Comparison of ENCODE assay signal across 18 cellular contexts in genomic region chr3:159867372-159867771, GRCh38. TPM values are rescaled to one million over a fixed set of nuclear protein-coding genes. Genes with fewer than 3 reads are reported as not detected.
A peak's percentile ranks its signal among the peaks of the same experiment; 100 is the strongest.
DNase-seq lines count a peak whose midpoint lies in the region; ATAC-seq and TF ChIP-seq lines count a peak whose summit lies in the region.
"Had no signal": no experiment of that assay in that cellular context is flagged by ENCODE, and none has a peak within 500 bp of the region (broad histone marks: within the 10 kb centered on the region; RNA-seq: fewer than 3 reads in every experiment).

No MANE protein-coding gene starts in this region.

- intact Hi-C loops in heart right ventricle (cut with DNase I): no loop called here
- intact Hi-C loops in cardiac septum (cut with DNase I): no loop called here

- no peak for TF ChIP-seq POLR2A in GM18505 (IDR thresholded peaks at IDR 0.05; ENCODE audit: borderline replicate concordance, extremely low read depth, insufficient read depth, insufficient read length)

- H3K36me3 Mint-ChIP-seq in chondrocyte (ENCODE audit: low read depth): peaks cover 6% of the 10 kb centered on the region
- no peaks in the 10 kb centered on the region for H3K36me3 Mint-ChIP-seq in osteocyte (ENCODE audit: unreplicated experiment)

- peaks cover 0 to 10% (median 0%) of the 10 kb centered on the region in 11 donors for H3K9me3 ChIP-seq in heart right ventricle
- H3K9me3 ChIP-seq: Peyer's patch had no signal

- TF ChIP-seq CTCF in heart right ventricle (IDR thresholded peaks at IDR 0.05) (no peak), chondrocyte (IDR thresholded peaks at IDR 0.05) (no peak), osteocyte (IDR thresholded peaks at IDR 0.05) (no peak)

- DNase-seq in heart right ventricle: no peak
- no peak for DNase-seq in cardiac septum (ENCODE audit: low spot score)
- no peak for DNase-seq in chondrocyte (ENCODE audit: low spot score)
- DNase-seq in osteocyte (ENCODE audit: extremely low spot score, unreplicated experiment): no peak
- DNase-seq in CD1c-positive myeloid dendritic cell (ENCODE audit: extremely low spot score): no peak
- DNase-seq: ACHN; Calu3; CD4-positive, alpha-beta T cell; DMS79; NCI-H1417 treated with DMSO at 0.1 percent for 48 hours; NCI-H2029; NCI-H2171 treated with DMSO at 0.1 percent for 48 hours; NCI-H82; Peyer's patch; SIG-M5 had no signal

- no peaks in the 10 kb centered on the region for H3K27me3 ChIP-seq in heart right ventricle
- H3K27me3 ChIP-seq: Peyer's patch had no signal

- WGBS in heart right ventricle, 2 donors: 72 to 81% methylated on average over 2 of the region's 2 CpGs

- peaks cover 6 to 75% (median 53%) of the 10 kb centered on the region in 9 donors for H3K4me1 ChIP-seq in heart right ventricle
- H3K4me1 ChIP-seq: Peyer's patch had no signal

- H3K27me3 Mint-ChIP-seq in chondrocyte (ENCODE audit: low read depth): no peaks in the 10 kb centered on the region
- no peaks in the 10 kb centered on the region for H3K27me3 Mint-ChIP-seq in osteocyte (ENCODE audit: unreplicated experiment)
- H3K27me3 Mint-ChIP-seq: CD4-positive, alpha-beta T cell had no signal

- H3K4me3 Mint-ChIP-seq in chondrocyte (ENCODE audit: unreplicated experiment): no peak overlapping the region
- H3K4me3 Mint-ChIP-seq in osteocyte (ENCODE audit: unreplicated experiment): no peak overlapping the region
- H3K4me3 Mint-ChIP-seq: CD4-positive, alpha-beta T cell; GM23338 had no signal

- peaks cover 42% of the 10 kb centered on the region for H3K4me1 Mint-ChIP-seq in chondrocyte (ENCODE audit: low read depth)
- H3K4me1 Mint-ChIP-seq in osteocyte (ENCODE audit: unreplicated experiment): peaks cover 30% of the 10 kb centered on the region

- peaks cover 0 to 29% (median 0%) of the 10 kb centered on the region in 9 donors for H3K36me3 ChIP-seq in heart right ventricle
- H3K36me3 ChIP-seq: Peyer's patch had no signal

- H3K4me3 ChIP-seq in heart right ventricle: no peak overlapping the region
- H3K4me3 ChIP-seq: GM23338, Peyer's patch had no signal

- peak overlapping the region in 8 of 10 donors; percentile 9 to 69 (median 56) for H3K27ac ChIP-seq in heart right ventricle
- H3K27ac ChIP-seq: Peyer's patch had no signal

- peak in 1 of 8 donors; percentile 52 for ATAC-seq in heart right ventricle
- no peak for ATAC-seq in HG02885 (IDR thresholded peaks at IDR 0.05; ENCODE audit: poor library complexity, unreplicated experiment)
- ATAC-seq in GM18505 (IDR thresholded peaks at IDR 0.05; ENCODE audit: unreplicated experiment): no peak
- ATAC-seq: GM23338 had no signal

- H3K9me3 Mint-ChIP-seq in chondrocyte (ENCODE audit: low read depth) (peaks cover 3% of the 10 kb centered on the region), osteocyte (ENCODE audit: unreplicated experiment) (no peaks in the 10 kb centered on the region)
- H3K9me3 Mint-ChIP-seq: CD4-positive, alpha-beta T cell; GM23338 had no signal

- H3K27ac Mint-ChIP-seq in chondrocyte (ENCODE audit: unreplicated experiment): peak overlapping the region; percentile 34
- H3K27ac Mint-ChIP-seq in osteocyte (ENCODE audit: unreplicated experiment): peak overlapping the region; percentile 43
- H3K27ac Mint-ChIP-seq: CD4-positive, alpha-beta T cell; GM23338 had no signal

RNA-seq across cellular contexts. Expression of gene SCHIP1, which starts 27.7 kb away (rescaled TPM):
- total RNA-seq in heart right ventricle (10 to 100 TPM; 35.4 to 66.2 (median 57.9) TPM), cardiac septum (52.3 TPM), chondrocyte (7.1 to 10.6 TPM (median 7.5 TPM) in 3 replicates), osteocyte (3.5 and 5.9 TPM in 2 replicates)
- 10 to 100 TPM; 14.8 to 62.5 TPM for polyA plus RNA-seq in heart right ventricle
- total RNA-seq: CD4-positive, alpha-beta T cell had no signal
